Comparison of ENCODE assay signal across 1 cellular context in genomic region chr10:102133373-102134195, GRCh38.
TF ChIP-seq lines count a peak whose summit lies in the region.

No MANE protein-coding gene starts in this region.

TF ChIP-seq in HepG2, 621 proteins besides CTCF, POLR2A, EP300 and RAD21 (continued from another document and continues in another):
- TF ChIP-seq HMGXB3 (CRISPR knock-in tag; IDR thresholded peaks at IDR 0.05; ENCODE audit: borderline replicate concordance) (no peak; the same call in 1 of the 2 replicates), NPAS2 (CRISPR knock-in tag; IDR thresholded peaks at IDR 0.05; ENCODE audit: borderline replicate concordance) (no peak), ZNF646 (CRISPR knock-in tag; IDR thresholded peaks at IDR 0.05) (no peak), SPEN (CRISPR knock-in tag; IDR thresholded peaks at IDR 0.05; ENCODE audit: low read depth) (no peak; the same call in 1 of the 2 replicates), ZNF792 (CRISPR knock-in tag; IDR thresholded peaks at IDR 0.05) (no peak), HNRNPUL1 (IDR thresholded peaks at IDR 0.05; ENCODE audit: low read depth, low read length) (no peak), E2F2 (CRISPR knock-in tag; IDR thresholded peaks at IDR 0.05; ENCODE audit: borderline replicate concordance) (no peak), ATF2 (CRISPR knock-in tag; IDR thresholded peaks at IDR 0.05) (no peak; the same call in 1 of the 2 replicates), USF2 (IDR thresholded peaks at IDR 0.05; ENCODE audit: low read depth, low read length) (peak; percentile 56; the same call in 1 of the 2 replicates), USF2 (CRISPR knock-in tag; IDR thresholded peaks at IDR 0.05; ENCODE audit: borderline replicate concordance) (no peak; the same call in 1 of the 2 replicates), DMTF1 (CRISPR knock-in tag; IDR thresholded peaks at IDR 0.05) (0 out of 2 replicates have a peak, but pooled peaks have one; percentile 36), TBX2 (CRISPR knock-in tag; IDR thresholded peaks at IDR 0.05; ENCODE audit: borderline replicate concordance) (0 out of 2 replicates have a peak, but pooled peaks have one; percentile 18), NR2F2 (IDR thresholded peaks at IDR 0.05; ENCODE audit: borderline replicate concordance, low read depth) (no peak), JDP2 (CRISPR knock-in tag; IDR thresholded peaks at IDR 0.05; ENCODE audit: borderline replicate concordance) (no peak), NR0B2 (CRISPR knock-in tag; IDR thresholded peaks at IDR 0.05) (peak; percentile 91; the same call in 1 of the 2 replicates), CBX2 (IDR thresholded peaks at IDR 0.05; ENCODE audit: low read depth, low read length) (no peak), CBX2 (CRISPR knock-in tag; IDR thresholded peaks at IDR 0.05; ENCODE audit: low read depth) (no peak), YEATS4 (CRISPR knock-in tag; IDR thresholded peaks at IDR 0.05; ENCODE audit: borderline replicate concordance) (peak; percentile 92), ZNF644 (CRISPR knock-in tag; IDR thresholded peaks at IDR 0.05; ENCODE audit: low read depth) (no peak), ZNF770 (CRISPR knock-in tag; IDR thresholded peaks at IDR 0.05) (no peak), ZNF513 (CRISPR knock-in tag; conservative IDR thresholded peaks at IDR 0.05) (no peak), REXO4 (CRISPR knock-in tag; IDR thresholded peaks at IDR 0.05; ENCODE audit: borderline replicate concordance) (no peak), DR1 (CRISPR knock-in tag; IDR thresholded peaks at IDR 0.05) (0 out of 2 replicates have a peak, but pooled peaks have one; percentile 7), HIC2 (CRISPR knock-in tag; IDR thresholded peaks at IDR 0.05; ENCODE audit: low read depth) (no peak), ZNF550 (CRISPR knock-in tag; IDR thresholded peaks at IDR 0.05; ENCODE audit: borderline replicate concordance) (no peak), FOXA1 (IDR thresholded peaks at IDR 0.05) (no peak), FOXA1 (CRISPR knock-in tag; IDR thresholded peaks at IDR 0.05) (no peak), ATM (IDR thresholded peaks at IDR 0.05; ENCODE audit: borderline replicate concordance) (no peak)
